Comparison of ENCODE assay signal across 8 cellular contexts in the genomic region with DNA sequence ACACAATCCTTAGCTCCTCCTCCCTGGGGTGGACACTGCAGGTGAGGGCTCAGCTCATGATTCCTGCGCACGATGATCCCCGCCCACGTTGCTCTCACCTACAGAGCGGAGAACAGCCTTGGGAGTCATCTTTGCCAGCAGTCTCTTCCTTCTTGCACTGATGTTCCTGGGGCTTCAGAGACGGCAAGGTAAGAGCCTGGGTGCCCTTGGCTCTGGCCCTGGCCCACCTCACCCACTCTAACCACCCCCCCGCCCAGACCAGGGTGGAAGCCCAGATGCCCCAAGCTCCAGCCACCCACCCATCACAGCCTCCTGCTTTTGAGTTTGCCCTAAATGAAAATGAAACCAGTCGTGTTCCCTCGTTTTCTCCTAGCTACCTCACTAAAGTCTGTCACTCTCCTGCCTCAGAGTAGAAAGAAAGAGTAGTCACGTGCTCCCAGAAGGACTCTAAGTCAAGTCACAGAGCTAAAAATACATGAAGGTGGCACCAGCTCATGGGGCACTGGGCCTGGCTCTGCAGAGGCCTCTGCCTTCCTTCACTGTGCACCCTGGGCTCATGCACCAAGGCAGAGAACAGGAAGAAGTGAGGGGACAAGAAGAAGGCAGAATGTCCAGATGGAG. TPM values are rescaled to one million over a fixed set of nuclear protein-coding genes. Genes with fewer than 3 reads are reported as not detected.
A peak's percentile ranks its signal among the peaks of the same experiment; 100 is the strongest.
DNase-seq lines count a peak whose midpoint lies in the region; ATAC-seq and TF ChIP-seq lines count a peak whose summit lies in the region.

No MANE protein-coding gene starts in this region.

- no peak for TF ChIP-seq CTCF in MM.1S (IDR thresholded peaks at IDR 0.05; ENCODE audit: low read length)

- H3K9ac ChIP-seq in MM.1S (ENCODE audit: low read length), result peak overlapping the region; percentile 63

- H3K27ac Mint-ChIP-seq in immature natural killer cell, result peak overlapping the region; percentile 97 to 100 (median 99)
- peak overlapping the region; percentile 97 for H3K27ac Mint-ChIP-seq in stimulated activated naive CD8-positive, alpha-beta T cell treated with anti-CD3 and anti-CD28 coated beads, Interleukin-15, Interleukin-2, amounts not matched to agents 100 ng/mL and 50 ng/mL, for 24 hours

- H3K9me2 ChIP-seq in MM.1S (replicated peaks; ENCODE audit: insufficient read depth, low read length), result no peaks in the 10 kb centered on the region

- no peaks in the 10 kb centered on the region for H3K9me3 Mint-ChIP-seq in immature natural killer cell
- no peaks in the 10 kb centered on the region for H3K9me3 Mint-ChIP-seq in stimulated activated naive CD8-positive, alpha-beta T cell treated with anti-CD3 and anti-CD28 coated beads, Interleukin-15, Interleukin-2, amounts not matched to agents 100 ng/mL and 50 ng/mL, for 24 hours

- H3K4me1 Mint-ChIP-seq in immature natural killer cell, result peaks cover 58 to 66% of the 10 kb centered on the region in 2 donors
- peaks cover 95% of the 10 kb centered on the region for H3K4me1 Mint-ChIP-seq in stimulated activated naive CD8-positive, alpha-beta T cell treated with anti-CD3 and anti-CD28 coated beads, Interleukin-15, Interleukin-2, amounts not matched to agents 100 ng/mL and 50 ng/mL, for 24 hours (ENCODE audit: low read depth)

- ATAC-seq in GM21528 (IDR thresholded peaks at IDR 0.05; ENCODE audit: low FRiP score, unreplicated experiment), result no peak

- peak overlapping the region; percentile 2; the same call in 1 of the 2 replicates for H2AFZ ChIP-seq in MM.1S (ENCODE audit: low read length)

- H3K79me2 ChIP-seq in MM.1S (ENCODE audit: low read length), result peaks cover 56% of the 10 kb centered on the region

- H3F3A ChIP-seq in MM.1S (ENCODE audit: insufficient read depth, low read length), result peaks cover 34% of the 10 kb centered on the region

- H3K9me3 ChIP-seq in MM.1S (replicated peaks; ENCODE audit: insufficient read depth, low read length), result no peaks in the 10 kb centered on the region

- H3K4me3 ChIP-seq in MM.1S (ENCODE audit: low read length), result peak overlapping the region; percentile 50

- peak; percentile 88 for DNase-seq in MM.1S
- DNase-seq in activated T-cell treated with anti-CD3 and anti-CD28 coated beads, Interleukin-2, amount 50 U/mL, for 48 hours, result peak; percentile 64 to 66
- DNase-seq in immature natural killer cell, result peak; percentile 46 to 58 (median 57)
- no peak for DNase-seq in AG20443 (ENCODE audit: low spot score)
- no peak for DNase-seq in AML-193 (lab: John Stamatoyannopoulos, UW)
- DNase-seq in COR-L47 (lab: John Stamatoyannopoulos, UW), result no peak

- H3K36me3 Mint-ChIP-seq in immature natural killer cell, result peaks cover 38 to 71% (median 50%) of the 10 kb centered on the region in 3 donors
- peaks cover 95% of the 10 kb centered on the region for H3K36me3 Mint-ChIP-seq in stimulated activated naive CD8-positive, alpha-beta T cell treated with anti-CD3 and anti-CD28 coated beads, Interleukin-15, Interleukin-2, amounts not matched to agents 100 ng/mL and 50 ng/mL, for 24 hours (ENCODE audit: low read depth)

- no peaks in the 10 kb centered on the region for H3K27me3 ChIP-seq in MM.1S (replicated peaks; ENCODE audit: insufficient read depth, low read length)

- H3K4me1 ChIP-seq in MM.1S (ENCODE audit: low read length), result peaks cover 32% of the 10 kb centered on the region

- peaks cover 15% of the 10 kb centered on the region for H3K36me3 ChIP-seq in MM.1S (replicated peaks; ENCODE audit: insufficient read depth, low read length)

- peak overlapping the region; percentile 91 for H3K4me2 ChIP-seq in MM.1S (ENCODE audit: low read depth, low read length)

- peaks cover 6 to 13% (median 8%) of the 10 kb centered on the region in 3 donors for H3K27me3 Mint-ChIP-seq in immature natural killer cell (ENCODE audit: low read depth in 3 of 3)
- no peaks in the 10 kb centered on the region for H3K27me3 Mint-ChIP-seq in stimulated activated naive CD8-positive, alpha-beta T cell treated with anti-CD3 and anti-CD28 coated beads, Interleukin-15, Interleukin-2, amounts not matched to agents 100 ng/mL and 50 ng/mL, for 24 hours

- H3K4me3 Mint-ChIP-seq in immature natural killer cell, result peak overlapping the region; percentile 71 to 87 (median 80)
- H3K4me3 Mint-ChIP-seq in stimulated activated naive CD8-positive, alpha-beta T cell treated with anti-CD3 and anti-CD28 coated beads, Interleukin-15, Interleukin-2, amounts not matched to agents 100 ng/mL and 50 ng/mL, for 24 hours, result peak overlapping the region; percentile 82

- H3K27ac ChIP-seq in MM.1S (ENCODE audit: low read length), result peak overlapping the region; percentile 93

- no peaks in the 10 kb centered on the region for H4K20me1 ChIP-seq in MM.1S (ENCODE audit: insufficient read depth, low read length)

RNA-seq across cellular contexts. Expression of gene TAPBPL, which starts 9.0 kb away (rescaled TPM):
- polyA plus RNA-seq in immature natural killer cell, result 100 to 1,000 TPM; 205 to 276 (median 259) TPM

RNA-seq across cellular contexts. Expression of gene VAMP1, which starts 9.6 kb away (rescaled TPM):
- polyA plus RNA-seq in immature natural killer cell, result 1 to 10 TPM; 7.8 to 9.7 (median 8.4) TPM

RNA-seq across cellular contexts. Expression of gene CD27, which starts 16.1 kb away (rescaled TPM):
- polyA plus RNA-seq in immature natural killer cell, result 10 to 100 TPM; 17.0 to 28.5 (median 25.4) TPM

RNA-seq across cellular contexts. Expression of gene MRPL51, which starts 32.2 kb away (rescaled TPM):
- polyA plus RNA-seq in immature natural killer cell, result 100 to 1,000 TPM; 240 to 280 (median 248) TPM

RNA-seq across cellular contexts. Expression of gene NCAPD2, which starts 33.0 kb away (rescaled TPM):
- 10 to 100 TPM; 23.3 to 50.5 (median 24.0) TPM for polyA plus RNA-seq in immature natural killer cell

Comparison
In these comparisons a context has a peak if more than half of its experiments do, and no peak if none do; other contexts are left out.
1. DNase-seq: peak in MM.1S (single experiment), activated T-cell treated with anti-CD3 and anti-CD28 coated beads, Interleukin-2, amount 50 U/mL, for 48 hours (2 of 2) and immature natural killer cell (3 of 3); none in AG20443 (single experiment), AML-193 (0 of 2) and COR-L47 (single experiment).